Comparison of ENCODE assay signal across 25 cellular contexts in genomic region chr10:127163632-127164031, GRCh38. TPM values are rescaled to one million over a fixed set of nuclear protein-coding genes. Genes with fewer than 3 reads are reported as not detected.
DNase-seq lines count a peak whose midpoint lies in the region; ATAC-seq and TF ChIP-seq lines count a peak whose summit lies in the region.
"Had no signal": no experiment of that assay in that cellular context is flagged by ENCODE, and none has a peak within 500 bp of the region (broad histone marks: within the 10 kb centered on the region; RNA-seq: fewer than 3 reads in every experiment).

No MANE protein-coding gene starts in this region.

- peak; percentile 91 for ATAC-seq in left colon
- ATAC-seq in stimulated activated memory B cell treated with anti-CD40 and anti-IgM and Interleukin-4, amounts not matched to agents 10 μg/mL and 1 μg/mL and 100 μg/mL, for 72 hours = no peak
- ATAC-seq: activated CD4-positive, alpha-beta T cell treated with anti-CD3 and anti-CD28 coated beads for 36 hours; activated CD8-positive, alpha-beta memory T cell treated with anti-CD3 and anti-CD28 coated beads, Interleukin-2, amount 10 ng/mL, durations not matched to agents 7 days and 5 days; activated naive CD4-positive, alpha-beta T cell treated with anti-CD3 and anti-CD28 coated beads, Interleukin-2, amount 50 U/mL, for 72 hours; K562 had no signal

- H3K4me1 Mint-ChIP-seq in stimulated activated memory B cell treated with anti-CD40 and anti-IgM and Interleukin-4, amounts not matched to agents 10 μg/mL and 1 μg/mL and 100 μg/mL, for 72 hours = no peaks in the 10 kb centered on the region
- H3K4me1 Mint-ChIP-seq: activated CD4-positive, alpha-beta T cell treated with anti-CD3 and anti-CD28 coated beads for 36 hours; activated CD8-positive, alpha-beta memory T cell treated with anti-CD3 and anti-CD28 coated beads, Interleukin-2, amount 10 ng/mL, durations not matched to agents 7 days and 5 days; CD4-positive, alpha-beta memory T cell had no signal

- H3K27ac Mint-ChIP-seq in stimulated activated memory B cell treated with anti-CD40 and anti-IgM and Interleukin-4, amounts not matched to agents 10 μg/mL and 1 μg/mL and 100 μg/mL, for 72 hours = no peak overlapping the region
- H3K27ac Mint-ChIP-seq: activated CD4-positive, alpha-beta T cell treated with anti-CD3 and anti-CD28 coated beads for 36 hours; activated CD8-positive, alpha-beta memory T cell treated with anti-CD3 and anti-CD28 coated beads, Interleukin-2, amount 10 ng/mL, durations not matched to agents 7 days and 5 days; activated naive CD4-positive, alpha-beta T cell treated with anti-CD3 and anti-CD28 coated beads, Interleukin-2, amount 50 U/mL, for 72 hours; CD4-positive, alpha-beta memory T cell had no signal

- DNase-seq in AG10803 (ENCODE audit: low read depth) = peak; percentile 55
- DNase-seq in LoVo (ENCODE audit: low spot score) = peak; percentile 29
- DNase-seq in choroid plexus epithelial cell (ENCODE audit: low read depth) = peak; percentile 15
- peak in 1 of 2 donors; percentile 13 for DNase-seq in left colon
- no peak for DNase-seq in cerebellar nuclear complex (lab: John Stamatoyannopoulos, UW)
- DNase-seq in activated CD4-positive, alpha-beta T cell treated with anti-CD3 and anti-CD28 coated beads for 1 hour = no peak
- DNase-seq in NCI-H524 treated with DMSO at 0.1 percent for 48 hours (lab: John Stamatoyannopoulos, UW) = no peak
- DNase-seq: activated CD4-positive, alpha-beta T cell treated with anti-CD3 and anti-CD28 coated beads for 36 hours; activated CD8-positive, alpha-beta memory T cell treated with anti-CD3 and anti-CD28 coated beads, Interleukin-2, amount 10 ng/mL, durations not matched to agents 7 days and 5 days; CD4-positive, alpha-beta memory T cell; MV-4-11; NCI-H1694 treated with DMSO at 0.1 percent for 48 hours; NCI-H2171 treated with DMSO at 0.1 percent for 48 hours; NCI-H774; OCI-M1; posterior cingulate gyrus; SIG-M5; substantia nigra had no signal

- TF ChIP-seq CTCF in AG10803 (conservative IDR thresholded peaks at IDR 0.05; ENCODE audit: low read length) = no peak
- TF ChIP-seq CTCF in choroid plexus epithelial cell (conservative IDR thresholded peaks at IDR 0.05; ENCODE audit: low read depth, low read length) = no peak

- no peaks in the 10 kb centered on the region for H3K9me3 Mint-ChIP-seq in stimulated activated memory B cell treated with anti-CD40 and anti-IgM and Interleukin-4, amounts not matched to agents 10 μg/mL and 1 μg/mL and 100 μg/mL, for 72 hours
- H3K9me3 Mint-ChIP-seq: activated naive CD4-positive, alpha-beta T cell treated with anti-CD3 and anti-CD28 coated beads, Interleukin-2, amount 50 U/mL, for 72 hours had no signal

- H3K4me3 ChIP-seq in AG10803 (ENCODE audit: low read length) (no peak overlapping the region), choroid plexus epithelial cell (ENCODE audit: low read depth, low read length) (no peak overlapping the region)
- H3K4me3 ChIP-seq: coronary artery, K562 had no signal

- H3K27me3 Mint-ChIP-seq in stimulated activated memory B cell treated with anti-CD40 and anti-IgM and Interleukin-4, amounts not matched to agents 10 μg/mL and 1 μg/mL and 100 μg/mL, for 72 hours = no peaks in the 10 kb centered on the region
- H3K27me3 Mint-ChIP-seq: activated CD4-positive, alpha-beta T cell treated with anti-CD3 and anti-CD28 coated beads for 36 hours; activated CD8-positive, alpha-beta memory T cell treated with anti-CD3 and anti-CD28 coated beads, Interleukin-2, amount 10 ng/mL, durations not matched to agents 7 days and 5 days; CD4-positive, alpha-beta memory T cell had no signal

- intact Hi-C loops in left colon (cut with DNase I, micrococcal nuclease) = no loop called here

- no peak overlapping the region for H3K4me3 Mint-ChIP-seq in stimulated activated memory B cell treated with anti-CD40 and anti-IgM and Interleukin-4, amounts not matched to agents 10 μg/mL and 1 μg/mL and 100 μg/mL, for 72 hours
- H3K4me3 Mint-ChIP-seq: activated CD4-positive, alpha-beta T cell treated with anti-CD3 and anti-CD28 coated beads for 36 hours; activated CD8-positive, alpha-beta memory T cell treated with anti-CD3 and anti-CD28 coated beads, Interleukin-2, amount 10 ng/mL, durations not matched to agents 7 days and 5 days; CD4-positive, alpha-beta memory T cell had no signal

- H3K36me3 Mint-ChIP-seq in stimulated activated memory B cell treated with anti-CD40 and anti-IgM and Interleukin-4, amounts not matched to agents 10 μg/mL and 1 μg/mL and 100 μg/mL, for 72 hours = no peaks in the 10 kb centered on the region
- H3K36me3 Mint-ChIP-seq: activated CD8-positive, alpha-beta memory T cell treated with anti-CD3 and anti-CD28 coated beads, Interleukin-2, amount 10 ng/mL, durations not matched to agents 7 days and 5 days; activated naive CD4-positive, alpha-beta T cell treated with anti-CD3 and anti-CD28 coated beads, Interleukin-2, amount 50 U/mL, for 72 hours; CD4-positive, alpha-beta memory T cell had no signal

RNA-seq across cellular contexts. Expression of gene INSYN2A, which starts 32.8 kb away (rescaled TPM):
- total RNA-seq in left colon = under 1 TPM; 0.08 to 0.15 TPM
- total RNA-seq: activated CD4-positive, alpha-beta T cell treated with anti-CD3 and anti-CD28 coated beads for 36 hours; activated CD8-positive, alpha-beta memory T cell treated with anti-CD3 and anti-CD28 coated beads, Interleukin-2, amount 10 ng/mL, durations not matched to agents 7 days and 5 days; activated naive CD4-positive, alpha-beta T cell treated with anti-CD3 and anti-CD28 coated beads, Interleukin-2, amount 50 U/mL, for 72 hours; CD4-positive, alpha-beta memory T cell; HT-29; K562; mucosa of gallbladder; T-helper 1 cell treated with Interleukin-12 subunit alpha and Interleukin-12 subunit beta and Interleukin-4 antibody, amounts not matched to agents 30 ng/mL and 1 ng/mL, for 36 hours had no signal

Comparison
In these comparisons a context has a peak if more than half of its experiments do, and no peak if none do; other contexts are left out.
1. DNase-seq: peak in AG10803 (single experiment), LoVo (single experiment) and choroid plexus epithelial cell (single experiment); none in cerebellar nuclear complex (0 of 2), activated CD4-positive, alpha-beta T cell treated with anti-CD3 and anti-CD28 coated beads for 1 hour (single experiment) and NCI-H524 treated with DMSO at 0.1 percent for 48 hours (single experiment).